28 cellular contexts compared by ENCODE assay signal in genomic region chr2:229060147-229060546, GRCh38.
"Had no signal": no experiment of that assay in that cellular context is flagged by ENCODE, and none has a peak within 500 bp of the region (broad histone marks: within the 10 kb centered on the region; RNA-seq: fewer than 3 reads in every experiment).

No MANE protein-coding gene starts in this region.

- H3K27me3 ChIP-seq: colonic mucosa, dorsolateral prefrontal cortex, esophagus muscularis mucosa, esophagus squamous epithelium, foreskin keratinocyte, gastrocnemius medialis, gastroesophageal sphincter, heart left ventricle, heart right ventricle had no signal

- H3K9me3 ChIP-seq: colonic mucosa, esophagus muscularis mucosa, esophagus squamous epithelium, gastrocnemius medialis had no signal

- DNase-seq: colonic mucosa; cortex of kidney; dermis blood vessel endothelial cell; dorsolateral prefrontal cortex; effector CD4-positive, alpha-beta T cell; effector CD8-positive, alpha-beta T cell; effector memory CD4-positive, alpha-beta T cell; effector memory CD8-positive, alpha-beta T cell; endodermal cell; erythroblast; esophagus squamous epithelium; foreskin fibroblast; foreskin keratinocyte; foreskin melanocyte; gastrocnemius medialis; glutamatergic neuron; head of caudate nucleus; heart left ventricle; heart right ventricle had no signal

- FAIRE-seq: colon, endometrium, endothelial cell of umbilical vein, frontal cortex had no signal

- H3K27ac ChIP-seq: colonic mucosa, coronary artery, dorsolateral prefrontal cortex, epithelial cell of prostate, esophagus muscularis mucosa, esophagus squamous epithelium, foreskin keratinocyte, gastrocnemius medialis, gastroesophageal sphincter, heart left ventricle, heart right ventricle had no signal

- ATAC-seq: effector memory CD8-positive, alpha-beta T cell; esophagus mucosa; foreskin keratinocyte; gastrocnemius medialis; gastroesophageal sphincter; heart left ventricle; heart right ventricle had no signal

- H3K4me3 ChIP-seq: colonic mucosa, coronary artery, dorsolateral prefrontal cortex, esophagus muscularis mucosa, esophagus squamous epithelium, gastrocnemius medialis, gastroesophageal sphincter, heart left ventricle, heart right ventricle had no signal

- H3K36me3 ChIP-seq: colonic mucosa, esophagus muscularis mucosa, esophagus squamous epithelium, gastrocnemius medialis, gastroesophageal sphincter, heart left ventricle, heart right ventricle had no signal

- H3K4me1 ChIP-seq: colonic mucosa, esophagus muscularis mucosa, esophagus squamous epithelium, foreskin keratinocyte, gastrocnemius medialis, gastroesophageal sphincter, heart left ventricle had no signal
